Comparison of ENCODE assay signal across 6 cellular contexts in the genomic region with DNA sequence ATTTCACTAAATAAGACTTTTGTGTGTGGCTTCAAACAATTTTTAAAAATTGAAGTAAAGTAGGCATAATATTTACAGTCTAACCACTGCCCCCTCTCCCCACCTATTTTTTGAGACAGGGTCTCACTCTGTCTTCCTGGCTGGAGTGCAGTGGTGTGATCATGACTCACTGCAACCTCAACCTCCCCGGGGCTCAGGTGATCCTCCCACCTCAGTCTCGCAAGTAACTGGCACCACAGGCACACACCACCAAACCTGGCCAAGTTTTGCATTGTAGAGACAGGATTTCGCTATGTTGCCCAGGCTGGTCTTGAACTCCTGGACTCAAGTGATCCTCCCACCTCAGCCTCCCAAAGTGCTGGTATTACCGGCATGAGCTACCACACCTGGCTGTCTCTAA. TPM values are rescaled to one million over a fixed set of nuclear protein-coding genes. Genes with fewer than 3 reads are reported as not detected.
DNase-seq lines count a peak whose midpoint lies in the region; ATAC-seq and TF ChIP-seq lines count a peak whose summit lies in the region.
"Not testable (repeated sequence)": the region's sequence is repeated elsewhere in the genome, so short reads cannot be mapped to it uniquely, and the experiment has no call there.

No MANE protein-coding gene starts in this region.

- H3K4me1 Mint-ChIP-seq in CD8-positive, alpha-beta memory T cell; activated CD8-positive, alpha-beta memory T cell treated with anti-CD3 and anti-CD28 coated beads, Interleukin-2, amount 10 ng/mL, durations not matched to agents 7 days and 5 days; MCF 10A (ENCODE audit: insufficient read depth, unreplicated experiment); nephron progenitor cell: not testable (repeated sequence)

- H3K36me3 ChIP-seq in CD8-positive, alpha-beta memory T cell (ENCODE audit: insufficient read depth, low read length); RWPE2 (ENCODE audit: low read depth): not testable (repeated sequence)

- CTCF ChIA-PET in CD8-positive, alpha-beta memory T cell (lab: Charles Lee); activated CD8-positive, alpha-beta memory T cell treated with anti-CD3 and anti-CD28 coated beads, Interleukin-2, amount 10 ng/mL, durations not matched to agents 7 days and 5 days (lab: Charles Lee); MCF 10A (lab: Yijun Ruan, JAX): not testable (repeated sequence)

- not testable (repeated sequence) for H3K27me3 ChIP-seq in CD8-positive, alpha-beta memory T cell (ENCODE audit: insufficient read depth, low read length, poor library complexity, severe bottlenecking); RWPE2 (ENCODE audit: insufficient read depth, poor library complexity, severe bottlenecking); foreskin keratinocyte

- intact Hi-C loops in MCF 10A (cut with micrococcal nuclease): not testable (repeated sequence)

- not testable (repeated sequence) for H3K4me1 ChIP-seq in CD8-positive, alpha-beta memory T cell (ENCODE audit: insufficient read depth, low read length); RWPE2 (ENCODE audit: insufficient read depth, poor library complexity, severe bottlenecking); foreskin keratinocyte

- H3K27me3 Mint-ChIP-seq in CD8-positive, alpha-beta memory T cell; activated CD8-positive, alpha-beta memory T cell treated with anti-CD3 and anti-CD28 coated beads, Interleukin-2, amount 10 ng/mL, durations not matched to agents 7 days and 5 days; MCF 10A (ENCODE audit: insufficient read depth, unreplicated experiment); nephron progenitor cell (ENCODE audit: low read depth, poor library complexity): not testable (repeated sequence)

- not testable (repeated sequence) for H3K9me3 Mint-ChIP-seq in CD8-positive, alpha-beta memory T cell; activated CD8-positive, alpha-beta memory T cell treated with anti-CD3 and anti-CD28 coated beads, Interleukin-2, amount 10 ng/mL, durations not matched to agents 7 days and 5 days (ENCODE audit: low read depth); MCF 10A (ENCODE audit: unreplicated experiment); nephron progenitor cell

- peak; percentile 50; the same call in 1 of the 3 replicates for ATAC-seq in RWPE2 (ENCODE audit: low read depth)
- peak; percentile 6 for ATAC-seq in activated CD8-positive, alpha-beta memory T cell treated with anti-CD3 and anti-CD28 coated beads, Interleukin-2, amount 10 ng/mL, durations not matched to agents 7 days and 5 days
- ATAC-seq in foreskin keratinocyte: peak; percentile 70

- not testable (repeated sequence) for BruUV-seq in MCF 10A (replicated peaks; lab: Mats Ljungman, UMichigan)

- H3K36me3 Mint-ChIP-seq in CD8-positive, alpha-beta memory T cell: peaks cover 0 to 10% (median 3%) of the 10 kb centered on the region in 3 donors
- not testable (repeated sequence) for H3K36me3 Mint-ChIP-seq in activated CD8-positive, alpha-beta memory T cell treated with anti-CD3 and anti-CD28 coated beads, Interleukin-2, amount 10 ng/mL, durations not matched to agents 7 days and 5 days; MCF 10A (ENCODE audit: insufficient read depth, unreplicated experiment)
- H3K36me3 Mint-ChIP-seq in nephron progenitor cell (ENCODE audit: low read depth): peaks cover 14% of the 10 kb centered on the region

- TF ChIP-seq CTCF in RWPE2 (IDR thresholded peaks at IDR 0.05; ENCODE audit: poor library complexity, severe bottlenecking); MCF 10A (IDR thresholded peaks at IDR 0.05; ENCODE audit: unreplicated experiment); foreskin keratinocyte (conservative IDR thresholded peaks at IDR 0.05); nephron progenitor cell (IDR thresholded peaks at IDR 0.05): not testable (repeated sequence)

- not testable (repeated sequence) for H3K9me3 ChIP-seq in CD8-positive, alpha-beta memory T cell (ENCODE audit: low read length); RWPE2 (ENCODE audit: severe bottlenecking)

- H3K27ac ChIP-seq in CD8-positive, alpha-beta memory T cell (ENCODE audit: low read depth, low read length); RWPE2 (ENCODE audit: poor library complexity, severe bottlenecking); foreskin keratinocyte: not testable (repeated sequence)

- H3K4me3 Mint-ChIP-seq in CD8-positive, alpha-beta memory T cell; activated CD8-positive, alpha-beta memory T cell treated with anti-CD3 and anti-CD28 coated beads, Interleukin-2, amount 10 ng/mL, durations not matched to agents 7 days and 5 days; MCF 10A (ENCODE audit: unreplicated experiment); nephron progenitor cell: not testable (repeated sequence)

- not testable (repeated sequence) for H3K4me3 ChIP-seq in CD8-positive, alpha-beta memory T cell (ENCODE audit: low read length); RWPE2 (ENCODE audit: severe bottlenecking)

- POLR2A ChIA-PET in CD8-positive, alpha-beta memory T cell (lab: Charles Lee); MCF 10A (lab: Yijun Ruan, JAX): not testable (repeated sequence)

- peak overlapping the region in 5 of 8 donors; percentile 20 to 86 (median 74) for H3K27ac Mint-ChIP-seq in CD8-positive, alpha-beta memory T cell
- not testable (repeated sequence) for H3K27ac Mint-ChIP-seq in activated CD8-positive, alpha-beta memory T cell treated with anti-CD3 and anti-CD28 coated beads, Interleukin-2, amount 10 ng/mL, durations not matched to agents 7 days and 5 days; MCF 10A (ENCODE audit: low read depth, unreplicated experiment)
- H3K27ac Mint-ChIP-seq in nephron progenitor cell: peak overlapping the region; percentile 77

- DNase-seq in CD8-positive, alpha-beta memory T cell; RWPE2 (ENCODE audit: low spot score); activated CD8-positive, alpha-beta memory T cell treated with anti-CD3 and anti-CD28 coated beads, Interleukin-2, amount 10 ng/mL, durations not matched to agents 7 days and 5 days; nephron progenitor cell: not testable (repeated sequence)
- DNase-seq in MCF 10A (ENCODE audit: unreplicated experiment): peak; percentile 7
- peak in 1 of 2 donors; percentile 7 for DNase-seq in foreskin keratinocyte

RNA-seq across cellular contexts. Expression of a gene that starts 47.8 kb away (rescaled TPM):
- 10 to 100 TPM; 16.2 to 17.6 TPM for total RNA-seq in CD8-positive, alpha-beta memory T cell
- polyA plus RNA-seq in CD8-positive, alpha-beta memory T cell: 11.0 TPM
- 10 to 100 TPM; 29.4 to 42.8 TPM for total RNA-seq in activated CD8-positive, alpha-beta memory T cell treated with anti-CD3 and anti-CD28 coated beads, Interleukin-2, amount 10 ng/mL, durations not matched to agents 7 days and 5 days
- total RNA-seq in MCF 10A (2022) (11.8 and 20.9 TPM in 2 replicates), foreskin keratinocyte (6.3 and 8.1 TPM in 2 replicates)
- polyA plus RNA-seq in foreskin keratinocyte: 4.6 and 4.7 TPM in 2 replicates

Comparison
In these comparisons a context has a peak if more than half of its experiments do, and no peak if none do; other contexts are left out.
1. ATAC-seq: peak in every context shown above with its lines; median percentile 70 in foreskin keratinocyte; 50 in RWPE2; 6 in activated CD8-positive, alpha-beta memory T cell treated with anti-CD3 and anti-CD28 coated beads, Interleukin-2, amount 10 ng/mL, durations not matched to agents 7 days and 5 days.